In the genomic region with DNA sequence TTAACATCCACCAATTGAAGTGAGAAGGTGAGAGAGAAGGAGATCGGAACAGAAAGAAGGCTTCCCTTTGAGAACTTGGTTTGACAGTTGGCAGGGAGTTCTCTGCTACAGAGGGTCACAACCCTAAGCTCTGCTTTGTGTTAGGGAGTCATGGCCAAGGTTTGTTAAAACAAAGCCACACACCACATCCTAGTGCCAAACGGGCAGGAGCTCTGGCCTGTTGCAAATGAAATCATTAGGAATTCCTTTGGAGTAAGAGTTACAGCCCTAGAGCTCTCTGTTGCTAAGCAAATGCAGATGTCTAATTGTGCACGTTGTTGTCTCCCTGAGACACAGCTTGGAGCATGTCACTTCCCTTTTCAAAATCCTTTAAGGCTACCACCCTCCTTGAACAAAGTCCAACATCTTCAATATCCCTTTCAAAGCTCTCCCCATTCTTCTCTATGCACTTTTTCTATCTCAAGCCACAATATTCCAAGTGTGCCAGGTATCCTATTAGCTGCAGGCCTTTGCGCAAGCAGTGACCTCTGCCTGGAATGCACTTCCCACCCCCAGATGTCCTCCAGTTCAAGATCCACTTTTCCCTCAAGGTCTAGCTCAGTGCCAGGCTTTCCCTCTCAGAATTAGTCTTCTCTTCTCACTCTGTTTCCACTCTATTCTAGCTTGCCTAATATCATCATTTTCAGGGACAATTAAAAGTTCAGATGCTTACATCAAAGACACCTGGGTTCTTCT, we compare ENCODE assay signal across 16 cellular contexts.
DNase-seq lines count a peak whose midpoint lies in the region; ATAC-seq, FAIRE-seq and TF ChIP-seq lines count a peak whose summit lies in the region.
"Had no signal": no experiment of that assay in that cellular context is flagged by ENCODE, and none has a peak within 500 bp of the region (broad histone marks: within the 10 kb centered on the region; RNA-seq: fewer than 3 reads in every experiment).

No MANE protein-coding gene starts in this region.

- POLR2A ChIA-PET in H1 (lab: Charles Lee; ENCODE audit: partially characterized antibody), result no interaction called here

- no peak overlapping the region for H2BK120ac ChIP-seq in H1 (replicated peaks; ENCODE audit: low read depth, low read length)

- no peaks in the 10 kb centered on the region for H3K9me3 ChIP-seq in H1 (ENCODE audit: insufficient read depth in 2 of 2, low read depth in 1 of 2, low read length in 1 of 2)
- H3K9me3 ChIP-seq in transverse colon, result no peaks in the 10 kb centered on the region

- H3K4me1 ChIP-seq in H1 (replicated peaks in 1 of 4; ENCODE audit: control insufficient read depth in 3 of 4, insufficient read depth in 4 of 4, low read length in 3 of 4), result no peaks in the 10 kb centered on the region
- peaks cover 4 to 21% (median 10%) of the 10 kb centered on the region in 4 donors for H3K4me1 ChIP-seq in transverse colon

- H3K36me3 ChIP-seq in H1 (ENCODE audit: control insufficient read depth in 2 of 4, insufficient read depth in 4 of 4, low read length in 3 of 4) (no peaks in the 10 kb centered on the region), transverse colon (no peaks in the 10 kb centered on the region)

- no peak overlapping the region for H2BK20ac ChIP-seq in H1 (ENCODE audit: low read length)

- CTCF ChIA-PET in H1 (lab: Charles Lee; ENCODE audit: partially characterized antibody), result no interaction called here

- no peak for TF ChIP-seq CTCF in H1 (IDR thresholded peaks at IDR 0.05; ENCODE audit: control extremely low read depth in 1 of 3, insufficient read depth in 1 of 3, low read depth in 1 of 3, low read length in 3 of 3)
- TF ChIP-seq CTCF in transverse colon (IDR thresholded peaks at IDR 0.05), result no peak

- no peak overlapping the region for H4K8ac ChIP-seq in H1 (ENCODE audit: extremely low read depth, insufficient read depth, low read length)

- no peak overlapping the region for H3K23ac ChIP-seq in H1 (ENCODE audit: insufficient read length)

- no peak overlapping the region for H3K9ac ChIP-seq in H1 (replicated peaks in 1 of 4; ENCODE audit: extremely low read depth in 1 of 4, low read depth in 3 of 4, low read length in 3 of 4)

- peak overlapping the region; percentile 3; the same call in 1 of the 2 replicates for H2AFZ ChIP-seq in H1 (ENCODE audit: low read length)

- H4K20me1 ChIP-seq in H1 (replicated peaks in 1 of 2; ENCODE audit: control insufficient read depth in 1 of 2, insufficient read depth in 2 of 2, low read length in 2 of 2), result no peaks in the 10 kb centered on the region

- in situ Hi-C loops in transverse colon (cut with MboI; ENCODE audit: low pct_ligation_motif_present in 1 of 4, low pct_unique_long_range_greater_than_20kb in 1 of 4, low sequenced_read_pairs in 3 of 4), result no loop called here

- no peak overlapping the region for H3K4ac ChIP-seq in H1 (replicated peaks; ENCODE audit: insufficient read length, low read depth, low read length)

- no peak overlapping the region for H2BK15ac ChIP-seq in H1 (ENCODE audit: low read length)

- DNase-seq in NCI-H526 (lab: John Stamatoyannopoulos, UW), result peak; percentile 19 to 29
- DNase-seq in NCI-H526 treated with DMSO at 0.1 percent for 48 hours (lab: John Stamatoyannopoulos, UW), result no peak
- DNase-seq in H1 (ENCODE audit: low read depth in 1 of 2, low spot score in 2 of 2), result no peak
- peak; percentile 53 for DNase-seq in mucosa of gallbladder (ENCODE audit: low spot score)
- no peak for DNase-seq in transverse colon
- no peak for DNase-seq in stimulated activated naive CD4-positive, alpha-beta T cell (lab: John Stamatoyannopoulos, UW)
- DNase-seq: activated CD4-positive, CD25-positive, alpha-beta regulatory T cell treated with anti-CD3 and anti-CD28 coated beads, Interleukin-2, amount 50 U/mL, for 72 hours; activated T-cell treated with anti-CD3 and anti-CD28 coated beads, Interleukin-2, amount 50 U/mL, for 24 hours; DMS79; NCI-H1417 treated with DMSO at 0.1 percent for 48 hours; NCI-H82; small intestine had no signal

- H2BK12ac ChIP-seq in H1 (ENCODE audit: low read depth, low read length), result no peak overlapping the region

- 83% methylated on average over 4 of the region's 4 CpGs; no CpG with 5 or more reads in 1 of the 2 experiments for WGBS in H1 (ENCODE audit: extremely low coverage in 1 of 2, insufficient coverage in 1 of 2, insufficient read length in 1 of 2, insufficient replicate concordance in 2 of 2, low coverage in 1 of 2, low lambda C conversion rate in 2 of 2, missing lambda C conversion rate in 1 of 2), 2 experiments
- WGBS in transverse colon (ENCODE audit: low coverage in 1 of 2), 2 donors, result 63 to 66% methylated on average over 2 to 4 of the region's 4 CpGs

- intact Hi-C loops in transverse colon (cut with DNase I; ENCODE audit: low total_unique reads), result no loop called here

- no peak overlapping the region for H4K91ac ChIP-seq in H1 (replicated peaks; ENCODE audit: insufficient read length, low read length)

- H2AK5ac ChIP-seq in H1 (ENCODE audit: low read depth, low read length), result no peak overlapping the region; the same call in 1 of the 2 replicates

- TF ChIP-seq POLR2A in H1 (IDR thresholded peaks at IDR 0.05; ENCODE audit: control extremely low read depth in 1 of 2, low read depth in 2 of 2, low read length in 2 of 2), result no peak
- no peak for TF ChIP-seq POLR2A in transverse colon (IDR thresholded peaks at IDR 0.05)

- H3K4me3 ChIP-seq in H1 (ENCODE audit: extremely low read depth in 1 of 4, insufficient read depth in 2 of 4, low read depth in 3 of 4, low read length in 4 of 4) (no peak overlapping the region), transverse colon (no peak overlapping the region)

- H3K79me1 ChIP-seq in H1 (ENCODE audit: low read depth, low read length), result no peaks in the 10 kb centered on the region

- H3K27me3 ChIP-seq in H1 (replicated peaks in 1 of 4; ENCODE audit: control insufficient read depth in 3 of 4, extremely low read depth in 1 of 4, insufficient read depth in 3 of 4, low read length in 3 of 4) (no peaks in the 10 kb centered on the region), transverse colon (no peaks in the 10 kb centered on the region)

- no peak overlapping the region for H3K4me2 ChIP-seq in H1 (ENCODE audit: insufficient read depth in 1 of 2, low read depth in 2 of 2, low read length in 2 of 2)

- H2BK5ac ChIP-seq in H1 (ENCODE audit: low read depth, low read length), result no peak overlapping the region

- no peak overlapping the region for H3K14ac ChIP-seq in H1 (ENCODE audit: insufficient read length)

- no peak overlapping the region for H4K5ac ChIP-seq in H1 (ENCODE audit: insufficient read length, low read depth, low read length)

- TF ChIP-seq EP300 in H1 (IDR thresholded peaks at IDR 0.05; ENCODE audit: borderline replicate concordance in 1 of 2, low read depth in 2 of 2, low read length in 2 of 2) (no peak), transverse colon (IDR thresholded peaks at IDR 0.05; ENCODE audit: low read depth) (no peak)

- H3K27ac ChIP-seq in H1 (ENCODE audit: low read depth, low read length), result no peak overlapping the region
- peak overlapping the region; percentile 14 to 54 (median 35) for H3K27ac ChIP-seq in transverse colon

- no peak for TF ChIP-seq RAD21 in H1 (IDR thresholded peaks at IDR 0.05 in 1 of 2, conservative IDR thresholded peaks at IDR 0.05 in 1 of 2; ENCODE audit: low read depth in 2 of 2, low read length in 2 of 2)

- FAIRE-seq in H1 (lab: Jason Lieb, UNC), result no peak
- FAIRE-seq: A204.1, endothelial cell of umbilical vein, small intestine had no signal

- ATAC-seq in HG03175 (IDR thresholded peaks at IDR 0.05; ENCODE audit: unreplicated experiment), result no peak
- ATAC-seq in GM21737 (IDR thresholded peaks at IDR 0.05; ENCODE audit: unreplicated experiment), result no peak

- no peaks in the 10 kb centered on the region for H3K79me2 ChIP-seq in H1 (ENCODE audit: control insufficient read depth in 1 of 2, insufficient read depth in 2 of 2, low read length in 2 of 2)

- no peak overlapping the region for H3K56ac ChIP-seq in H1 (replicated peaks; ENCODE audit: insufficient read length, low read depth, low read length)

- H3K18ac ChIP-seq in H1 (ENCODE audit: extremely low read depth, low read length), result no peak overlapping the region

- peaks cover 2% of the 10 kb centered on the region; the same call in 1 of the 2 replicates for H3K23me2 ChIP-seq in H1 (ENCODE audit: low read depth, low read length)

TF ChIP-seq in H1, 55 proteins besides CTCF, POLR2A, EP300 and RAD21 (continues in another document):
- no peak for TF ChIP-seq CBX5 (IDR thresholded peaks at IDR 0.05; ENCODE audit: low read depth, low read length)
- TF ChIP-seq SAP30 (IDR thresholded peaks at IDR 0.05; ENCODE audit: insufficient read depth, insufficient replicate concordance, low read length), result no peak
- no peak for TF ChIP-seq CTBP2 (IDR thresholded peaks at IDR 0.05; ENCODE audit: borderline replicate concordance, insufficient read depth, insufficient read length, low read length)
- TF ChIP-seq ASH2L (IDR thresholded peaks at IDR 0.05; ENCODE audit: low read length), result no peak
- TF ChIP-seq CHD2 (IDR thresholded peaks at IDR 0.05; ENCODE audit: low read length), result no peak
- TF ChIP-seq, protein P1, sequence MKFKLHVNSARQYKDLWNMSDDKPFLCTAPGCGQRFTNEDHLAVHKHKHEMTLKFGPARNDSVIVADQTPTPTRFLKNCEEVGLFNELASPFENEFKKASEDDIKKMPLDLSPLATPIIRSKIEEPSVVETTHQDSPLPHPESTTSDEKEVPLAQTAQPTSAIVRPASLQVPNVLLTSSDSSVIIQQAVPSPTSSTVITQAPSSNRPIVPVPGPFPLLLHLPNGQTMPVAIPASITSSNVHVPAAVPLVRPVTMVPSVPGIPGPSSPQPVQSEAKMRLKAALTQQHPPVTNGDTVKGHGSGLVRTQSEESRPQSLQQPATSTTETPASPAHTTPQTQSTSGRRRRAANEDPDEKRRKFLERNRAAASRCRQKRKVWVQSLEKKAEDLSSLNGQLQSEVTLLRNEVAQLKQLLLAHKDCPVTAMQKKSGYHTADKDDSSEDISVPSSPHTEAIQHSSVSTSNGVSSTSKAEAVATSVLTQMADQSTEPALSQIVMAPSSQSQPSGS (IDR thresholded peaks at IDR 0.05; ENCODE audit: low read length), result no peak
- no peak for TF ChIP-seq BCL11A (IDR thresholded peaks at IDR 0.05; ENCODE audit: low read depth in 2 of 2, low read length in 2 of 2)
- TF ChIP-seq, protein P2, sequence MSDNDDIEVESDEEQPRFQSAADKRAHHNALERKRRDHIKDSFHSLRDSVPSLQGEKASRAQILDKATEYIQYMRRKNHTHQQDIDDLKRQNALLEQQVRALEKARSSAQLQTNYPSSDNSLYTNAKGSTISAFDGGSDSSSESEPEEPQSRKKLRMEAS (IDR thresholded peaks at IDR 0.05), result no peak
- TF ChIP-seq CREB1 (IDR thresholded peaks at IDR 0.05), result no peak
- no peak for TF ChIP-seq NANOG (IDR thresholded peaks at IDR 0.05; ENCODE audit: insufficient read depth, low read depth, low read length, poor library complexity, severe bottlenecking)
- no peak for TF ChIP-seq RXRA (IDR thresholded peaks at IDR 0.05; ENCODE audit: insufficient read depth, low read depth, low read length)

Comparison
In these comparisons a context has a peak if more than half of its experiments do, and no peak if none do; other contexts are left out.
1. DNase-seq: peak in NCI-H526 (2 of 2) and mucosa of gallbladder (single experiment); none in NCI-H526 treated with DMSO at 0.1 percent for 48 hours (single experiment), H1 (0 of 2), transverse colon (single experiment) and stimulated activated naive CD4-positive, alpha-beta T cell (0 of 6).